In genomic region chr17:62807812-62808575, GRCh38 we compare ENCODE assay signal across 8 cellular contexts.
DNase-seq lines count a peak whose midpoint lies in the region; ATAC-seq lines count a peak whose summit lies in the region.

Gene MARCHF10, minus strand, starts transcription at chr17:62808314. Its CDS starts 6,579 bp downstream, at chr17:62801735.

- H3K9ac ChIP-seq in HUES6 (ENCODE audit: low read length), result peak within 1 kb of the TSS; percentile 12

- H3K4me3 ChIP-seq in HUES6 (ENCODE audit: low read depth, low read length) (peak within 1 kb of the TSS; percentile 59), skin epidermis (peak within 1 kb of the TSS in 4 of 7 experiments; percentile 8 to 30 (median 20))

- H3K9me3 ChIP-seq in HUES6 (ENCODE audit: control insufficient read depth, insufficient read depth, low read depth, low read length), result 0 out of 2 replicates have a peak, but pooled peaks cover 4% of the 10 kb centered on the region

- no peaks in the 10 kb centered on the region for H3K36me3 ChIP-seq in HUES6 (ENCODE audit: control insufficient read depth, insufficient read depth, low read length)

- H3K4me1 ChIP-seq in HUES6 (ENCODE audit: control insufficient read depth, insufficient read depth, low read length), result peaks cover 12% of the 10 kb centered on the region

- H3K27ac ChIP-seq in HUES6 (ENCODE audit: low read depth, low read length), result no peak within 1 kb of the TSS
- peak within 1 kb of the TSS in 1 of 21 experiments; percentile 35 for H3K27ac ChIP-seq in skin epidermis

- H3K27me3 ChIP-seq in HUES6 (ENCODE audit: control insufficient read depth, insufficient read depth, low read length), result peaks cover 5% of the 10 kb centered on the region; the same call in 1 of the 2 replicates

- DNase-seq in ACHN (peak; percentile 36), germinal center (ENCODE audit: low spot score) (peak; percentile 63)
- peak; percentile 43 for DNase-seq in activated CD4-positive, alpha-beta T cell treated with anti-CD3 and anti-CD28 coated beads for 48 hours

- ATAC-seq in GM21367 (IDR thresholded peaks at IDR 0.05; ENCODE audit: unreplicated experiment), result no peak
- ATAC-seq in HG02852 (IDR thresholded peaks at IDR 0.05; ENCODE audit: unreplicated experiment), result no peak
- ATAC-seq in HG02840 (IDR thresholded peaks at IDR 0.05; ENCODE audit: low FRiP score, unreplicated experiment), result no peak

- in situ Hi-C loops in ACHN (cut with HindIII; ENCODE audit: low pct_ligation_motif_present, low pct_unique_long_range_greater_than_20kb, low sequenced_read_pairs), result no loop called here
